9 cellular contexts compared by ENCODE assay signal in the genomic region with DNA sequence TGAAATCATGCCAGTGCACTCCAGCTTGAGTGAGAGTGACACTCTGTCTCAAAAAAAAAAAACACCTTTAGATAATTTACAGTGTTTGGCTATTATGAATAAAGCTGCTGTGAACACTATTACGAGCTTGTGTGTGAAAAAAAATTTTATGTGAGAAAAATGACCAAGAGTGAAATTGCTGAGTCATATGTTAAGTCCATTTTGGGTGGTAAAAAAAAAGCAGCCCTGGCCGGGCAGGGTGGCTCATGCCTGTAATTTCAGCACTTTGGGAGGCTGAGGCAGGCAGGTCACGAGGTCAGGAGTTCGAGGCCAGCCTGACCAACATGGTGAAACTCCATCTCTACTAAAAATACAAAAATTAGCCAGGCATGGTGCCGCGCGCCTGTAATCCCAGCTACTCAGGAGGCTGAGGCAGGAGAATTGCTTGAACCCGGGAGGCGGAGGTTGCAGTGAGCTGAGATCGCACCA. TPM values are rescaled to one million over a fixed set of nuclear protein-coding genes. Genes with fewer than 3 reads are reported as not detected.
DNase-seq lines count a peak whose midpoint lies in the region; ATAC-seq, FAIRE-seq and TF ChIP-seq lines count a peak whose summit lies in the region.
"Not testable (repeated sequence)": the region's sequence is repeated elsewhere in the genome, so short reads cannot be mapped to it uniquely, and the experiment has no call there.
"Had no signal": no experiment of that assay in that cellular context is flagged by ENCODE, and none has a peak within 500 bp of the region (broad histone marks: within the 10 kb centered on the region; RNA-seq: fewer than 3 reads in every experiment).

No MANE protein-coding gene starts in this region.

- not testable (repeated sequence) for H3K27me3 ChIP-seq in K562 (ENCODE audit: control insufficient read depth in 2 of 2, insufficient read depth in 2 of 2, low read length in 2 of 2)

- H3K27ac Mint-ChIP-seq in stimulated activated effector memory CD8-positive, alpha-beta T cell treated with anti-CD3 and anti-CD28 coated beads, Interleukin-12 subunit alpha, Interleukin-12 subunit beta, amount 100 ng/mL, for 72 hours: not testable (repeated sequence)

- not testable (repeated sequence) for H3K4me3 Mint-ChIP-seq in stimulated activated effector memory CD8-positive, alpha-beta T cell treated with anti-CD3 and anti-CD28 coated beads, Interleukin-12 subunit alpha, Interleukin-12 subunit beta, amount 100 ng/mL, for 72 hours

- H3K9me1 ChIP-seq in K562 (ENCODE audit: control insufficient read depth, insufficient read depth, low read length): not testable (repeated sequence)

- CTCF ChIA-PET in K562 (lab: Yijun Ruan, JAX; ENCODE audit: low intra/inter-chr PET ratio): not testable (repeated sequence)

- in situ Hi-C loops in GM13977 (cut with MboI; ENCODE audit: low pct_unique_long_range_greater_than_20kb, low sequenced_read_pairs, unreplicated experiment) (loop anchor here (5.0 kb wide), 1 partner anchor 143 kb away; no protein-coding TSS in a partner anchor), K562 (cut with MboI) (loop anchor here (5.0 kb wide), 1 partner anchor 143 kb away; no protein-coding TSS in a partner anchor)

- H3K4me3 ChIP-seq in K562: not testable (repeated sequence)

- DNase-seq in GM13977 (ENCODE audit: low spot score) (peak; percentile 49), M059J (ENCODE audit: low read depth) (peak; percentile 28)
- not testable (repeated sequence) for DNase-seq in K562 (ENCODE audit: extremely low read depth in 1 of 4, low spot score in 3 of 4)
- peak in 1 of 2 donors; percentile 64 for DNase-seq in stimulated activated effector memory CD8-positive, alpha-beta T cell treated with anti-CD3 and anti-CD28 coated beads, Interleukin-12 subunit alpha, Interleukin-12 subunit beta, amount 100 ng/mL, for 72 hours (ENCODE audit: low spot score in 2 of 2)

- BruUV-seq in K562 (replicated peaks; lab: Mats Ljungman, UMichigan): not testable (repeated sequence)

- H3K4me2 ChIP-seq in K562 (ENCODE audit: insufficient read depth, low read length): not testable (repeated sequence)

- H3K36me3 Mint-ChIP-seq in stimulated activated effector memory CD8-positive, alpha-beta T cell treated with anti-CD3 and anti-CD28 coated beads, Interleukin-12 subunit alpha, Interleukin-12 subunit beta, amount 100 ng/mL, for 72 hours: not testable (repeated sequence)

- not testable (repeated sequence) for TF ChIP-seq EP300 in K562 (IDR thresholded peaks at IDR 0.05; ENCODE audit: low read length)

- H3K4me1 ChIP-seq in K562 (replicated peaks in 1 of 2; ENCODE audit: control insufficient read depth in 2 of 2, insufficient read depth in 2 of 2, low read length in 2 of 2): not testable (repeated sequence)

- H3K79me2 ChIP-seq in K562 (ENCODE audit: control insufficient read depth, insufficient read depth, low read length): not testable (repeated sequence)

- H3K4me1 Mint-ChIP-seq in stimulated activated effector memory CD8-positive, alpha-beta T cell treated with anti-CD3 and anti-CD28 coated beads, Interleukin-12 subunit alpha, Interleukin-12 subunit beta, amount 100 ng/mL, for 72 hours: not testable (repeated sequence)

- ATAC-seq in GM18907 (IDR thresholded peaks at IDR 0.05; ENCODE audit: unreplicated experiment): peak; percentile 67
- ATAC-seq in GM21526 (IDR thresholded peaks at IDR 0.05; ENCODE audit: low FRiP score, unreplicated experiment): peak; percentile 57
- ATAC-seq in HG02642 (IDR thresholded peaks at IDR 0.05; ENCODE audit: poor library complexity, unreplicated experiment): peak; percentile 68
- peak; percentile 62 for ATAC-seq in HG03196 (IDR thresholded peaks at IDR 0.05; ENCODE audit: unreplicated experiment)
- ATAC-seq in K562: not testable (repeated sequence)
- peak; percentile 72 for ATAC-seq in stimulated activated effector memory CD8-positive, alpha-beta T cell treated with anti-CD3 and anti-CD28 coated beads, Interleukin-12 subunit alpha, Interleukin-12 subunit beta, amount 100 ng/mL, for 72 hours

- 26% methylated on average over 4 of the region's 10 CpGs for WGBS in K562 (ENCODE audit: insufficient coverage, low coverage, missing lambda C conversion rate)

- H3K9me3 ChIP-seq in K562 (replicated peaks; ENCODE audit: control insufficient read depth, insufficient read depth, low read depth, low read length): not testable (repeated sequence)

- not testable (repeated sequence) for FAIRE-seq in K562 (lab: Jason Lieb, UNC)

- not testable (repeated sequence) for TF ChIP-seq CTCF in GM13977 (IDR thresholded peaks at IDR 0.05; ENCODE audit: extremely low read depth, insufficient read depth, missing control alignments); K562 (IDR thresholded peaks at IDR 0.05 in 2 of 3, conservative IDR thresholded peaks at IDR 0.05 in 1 of 3; ENCODE audit: insufficient read depth in 2 of 3, low read depth in 1 of 3, low read length in 3 of 3)

- H2AFZ ChIP-seq in K562 (ENCODE audit: low read depth, low read length): not testable (repeated sequence)

- not testable (repeated sequence) for H4K20me1 ChIP-seq in K562 (replicated peaks; ENCODE audit: control insufficient read depth, insufficient read depth, low read length)

- not testable (repeated sequence) for TF ChIP-seq RAD21 in K562 (CRISPR knock-in tag; conservative IDR thresholded peaks at IDR 0.05 in 1 of 2, IDR thresholded peaks at IDR 0.05 in 1 of 2)

- H3K9me3 Mint-ChIP-seq in stimulated activated effector memory CD8-positive, alpha-beta T cell treated with anti-CD3 and anti-CD28 coated beads, Interleukin-12 subunit alpha, Interleukin-12 subunit beta, amount 100 ng/mL, for 72 hours: not testable (repeated sequence)

- not testable (repeated sequence) for H3K9ac ChIP-seq in K562 (ENCODE audit: insufficient read depth in 1 of 2, low read depth in 2 of 2, low read length in 2 of 2)

- TF ChIP-seq POLR2A in K562 (conservative IDR thresholded peaks at IDR 0.05): not testable (repeated sequence)

- H3K36me3 ChIP-seq in K562 (ENCODE audit: control insufficient read depth, insufficient read depth, low read length): not testable (repeated sequence)

- not testable (repeated sequence) for H3K27ac ChIP-seq in K562 (ENCODE audit: extremely low read depth, low read depth, low read length)

- POLR2A ChIA-PET in K562 (lab: Yijun Ruan, JAX): not testable (repeated sequence)

- intact Hi-C loops in K562 (cut with micrococcal nuclease): not testable (repeated sequence)

TF ChIP-seq in K562, 482 proteins besides CTCF, POLR2A, EP300 and RAD21:
- peak; percentile 79 for TF ChIP-seq NFE2L1 (tag; IDR thresholded peaks at IDR 0.05; ENCODE audit: borderline replicate concordance, low read depth)
- TF ChIP-seq MAFK (IDR thresholded peaks at IDR 0.05; ENCODE audit: low read length): peak; percentile 78
- 0 out of 2 replicates have a peak, but pooled peaks have one; percentile 29 for TF ChIP-seq ZNF384 (IDR thresholded peaks at IDR 0.05; ENCODE audit: low read depth, low read length)
- TF ChIP-seq MAFF (IDR thresholded peaks at IDR 0.05; ENCODE audit: low read length): peak; percentile 87
- TF ChIP-seq MAFG (tag; conservative IDR thresholded peaks at IDR 0.05): peak; percentile 95
- peak; percentile 80; the same call in 1 of the 2 replicates for TF ChIP-seq BACH1 (tag; IDR thresholded peaks at IDR 0.05)
- TF ChIP-seq C11orf30 (IDR thresholded peaks at IDR 0.05; ENCODE audit: low read depth): peak; percentile 91
- TF ChIP-seq NFE2 (IDR thresholded peaks at IDR 0.05; ENCODE audit: low read depth): peak; percentile 81
- TF ChIP-seq ZNF316 (IDR thresholded peaks at IDR 0.05): peak; percentile 96

RNA-seq across cellular contexts. Expression of a gene that starts 22.0 kb away (rescaled TPM):
- total RNA-seq in M059J (2014; rRNA removed; shearing (Covaris generic)): 121 and 124 TPM in 2 replicates
- total RNA-seq in K562 (2011; cell fraction: chromatin; rRNA removed; ENCODE audit: low replicate concordance): 39.1 and 73.4 TPM in 2 replicates
- 15.3 and 20.0 TPM in 2 replicates for total RNA-seq in K562 (2011; cell fraction: nucleolus; rRNA removed)
- total RNA-seq in K562 (2011; cell fraction: nucleoplasm; rRNA removed): 32.4 and 34.7 TPM in 2 replicates
- total RNA-seq in K562 (2014; rRNA removed) (31.7 and 33.3 TPM in 2 replicates), K562 (2014; rRNA removed; fragmentation: Illumina TruSeq; extraction: Trizol) (43.8 and 51.0 TPM in 2 replicates), K562 (2015; rRNA removed; fragmentation: Illumina TruSeq; extraction: Trizol) (46.3 and 52.2 TPM in 2 replicates), K562 (2021) (35.4 and 36.8 TPM in 2 replicates)
- polyA plus RNA-seq in K562 (2011; rRNA removed) (38.5 and 47.3 TPM in 2 replicates), K562 (2014; fragmentation: Illumina TruSeq; extraction: Trizol) (45.8 and 49.2 TPM in 2 replicates), K562 (2014; fragmentation: Nextera tagmentation; extraction: Ambion mirVana) (10 to 100 TPM; 43.2 to 57.3 TPM), K562 (2014; rRNA removed) (38.1 and 41.5 TPM in 2 replicates)
- 9.7 and 16.4 TPM in 2 replicates for polyA plus RNA-seq in K562 (2011; cell fraction: cytosol; rRNA removed)
- polyA plus RNA-seq in K562 (2011; cell fraction: nucleus; rRNA removed): 13.4 and 17.4 TPM in 2 replicates
- 27.7 and 30.3 TPM in 2 replicates for polyA plus RNA-seq in K562 (2012)
- 40.0 and 40.8 TPM in 2 replicates for polyA minus RNA-seq in K562 (2011; rRNA and poly(A)+ RNA removed)
- 14.7 and 22.0 TPM in 2 replicates for polyA minus RNA-seq in K562 (2011; cell fraction: cytosol; rRNA and poly(A)+ RNA removed)
- polyA minus RNA-seq in K562 (2011; cell fraction: nucleus; rRNA and poly(A)+ RNA removed): 8.8 and 18.9 TPM in 2 replicates
- polyA plus RNA-seq: naive thymus-derived CD4-positive, alpha-beta T cell had no signal
